9 cellular contexts compared by ENCODE assay signal in genomic region chr6:3179945-3180344, GRCh38. TPM values are rescaled to one million over a fixed set of nuclear protein-coding genes. Genes with fewer than 3 reads are reported as not detected.
DNase-seq lines count a peak whose midpoint lies in the region; ATAC-seq and TF ChIP-seq lines count a peak whose summit lies in the region.
"Not testable (repeated sequence)": the region's sequence is repeated elsewhere in the genome, so short reads cannot be mapped to it uniquely, and the experiment has no call there.
"Had no signal": no experiment of that assay in that cellular context is flagged by ENCODE, and none has a peak within 500 bp of the region (broad histone marks: within the 10 kb centered on the region; RNA-seq: fewer than 3 reads in every experiment).

No MANE protein-coding gene starts in this region.

- not testable (repeated sequence) for H3K36me3 Mint-ChIP-seq in CD4-positive, CD25-positive, alpha-beta regulatory T cell; activated CD4-positive, alpha-beta T cell treated with anti-CD3 and anti-CD28 coated beads, Interleukin-2, amount 10 ng/mL, durations not matched to agents 7 days and 5 days (ENCODE audit: low read depth); stimulated activated memory B cell treated with anti-CD40 and anti-IgM and Interleukin-4, amounts not matched to agents 10 μg/mL and 1 μg/mL and 100 μg/mL, for 72 hours

- not testable (repeated sequence) for H3K4me2 ChIP-seq in neural cell (ENCODE audit: low read length)

- H3F3A ChIP-seq in neural cell (ENCODE audit: insufficient read depth, low read length, poor library complexity, severe bottlenecking) = not testable (repeated sequence)

- CTCF ChIA-PET in activated CD4-positive, alpha-beta T cell treated with anti-CD3 and anti-CD28 coated beads, Interleukin-2, amount 10 ng/mL, durations not matched to agents 7 days and 5 days (lab: Charles Lee) = interaction anchor here (1.1 kb wide), 1 partner anchor 23 kb away, joined by 4 read pairs; the partner anchor contains the start of gene TUBB2A

- peaks cover 31% of the 10 kb centered on the region for H3K27me3 Mint-ChIP-seq in CD4-positive, CD25-positive, alpha-beta regulatory T cell
- H3K27me3 Mint-ChIP-seq in activated CD4-positive, alpha-beta T cell treated with anti-CD3 and anti-CD28 coated beads, Interleukin-2, amount 10 ng/mL, durations not matched to agents 7 days and 5 days = peaks cover 15% of the 10 kb centered on the region
- peaks cover 51% of the 10 kb centered on the region for H3K27me3 Mint-ChIP-seq in stimulated activated memory B cell treated with anti-CD40 and anti-IgM and Interleukin-4, amounts not matched to agents 10 μg/mL and 1 μg/mL and 100 μg/mL, for 72 hours

- POLR2A ChIA-PET in activated CD4-positive, alpha-beta T cell treated with anti-CD3 and anti-CD28 coated beads, Interleukin-2, amount 10 ng/mL, durations not matched to agents 7 days and 5 days (lab: Charles Lee) = not testable (repeated sequence)

- H3K4me3 ChIP-seq in CD4-positive, CD25-positive, alpha-beta regulatory T cell (ENCODE audit: low read depth, low read length) = not testable (repeated sequence)
- H3K4me3 ChIP-seq in HUES6 (ENCODE audit: low read depth, low read length) = peak overlapping the region; percentile 55
- peak overlapping the region; percentile 37 for H3K4me3 ChIP-seq in astrocyte of the spinal cord (ENCODE audit: low read depth, low read length)
- peak overlapping the region in 3 of 4 donors; percentile 29 to 49 (median 34) for H3K4me3 ChIP-seq in esophagus muscularis mucosa
- peak overlapping the region; percentile 17 for H3K4me3 ChIP-seq in kidney epithelial cell (ENCODE audit: low read depth, low read length)
- peak overlapping the region; percentile 51 for H3K4me3 ChIP-seq in neural cell (ENCODE audit: low read length)

- H3K27ac Mint-ChIP-seq in CD4-positive, CD25-positive, alpha-beta regulatory T cell; activated CD4-positive, alpha-beta T cell treated with anti-CD3 and anti-CD28 coated beads, Interleukin-2, amount 10 ng/mL, durations not matched to agents 7 days and 5 days; stimulated activated memory B cell treated with anti-CD40 and anti-IgM and Interleukin-4, amounts not matched to agents 10 μg/mL and 1 μg/mL and 100 μg/mL, for 72 hours: not testable (repeated sequence)

- not testable (repeated sequence) for H3K4me1 Mint-ChIP-seq in CD4-positive, CD25-positive, alpha-beta regulatory T cell; activated CD4-positive, alpha-beta T cell treated with anti-CD3 and anti-CD28 coated beads, Interleukin-2, amount 10 ng/mL, durations not matched to agents 7 days and 5 days; stimulated activated memory B cell treated with anti-CD40 and anti-IgM and Interleukin-4, amounts not matched to agents 10 μg/mL and 1 μg/mL and 100 μg/mL, for 72 hours

- not testable (repeated sequence) for TF ChIP-seq POLR2A in esophagus muscularis mucosa (IDR thresholded peaks at IDR 0.05; ENCODE audit: low read depth)

- in situ Hi-C loops in astrocyte of the spinal cord (cut with HindIII; ENCODE audit: low sequenced_read_pairs) = not testable (repeated sequence)

- H3K9me2 ChIP-seq in neural cell (ENCODE audit: insufficient read depth, low read length) = not testable (repeated sequence)

- TF ChIP-seq RAD21 in neural cell (conservative IDR thresholded peaks at IDR 0.05) = not testable (repeated sequence)

- intact Hi-C loops in esophagus muscularis mucosa (cut with DNase I) = not testable (repeated sequence)

- H3K9me3 Mint-ChIP-seq in CD4-positive, CD25-positive, alpha-beta regulatory T cell; activated CD4-positive, alpha-beta T cell treated with anti-CD3 and anti-CD28 coated beads, Interleukin-2, amount 10 ng/mL, durations not matched to agents 7 days and 5 days; stimulated activated memory B cell treated with anti-CD40 and anti-IgM and Interleukin-4, amounts not matched to agents 10 μg/mL and 1 μg/mL and 100 μg/mL, for 72 hours: not testable (repeated sequence)

- H3K9ac ChIP-seq in HUES6 (ENCODE audit: low read length) (peak overlapping the region; percentile 38), neural cell (ENCODE audit: low read length) (peak overlapping the region; percentile 55)

- ATAC-seq in CD4-positive, CD25-positive, alpha-beta regulatory T cell (ENCODE audit: low read depth in 2 of 2); stimulated activated memory B cell treated with anti-CD40 and anti-IgM and Interleukin-4, amounts not matched to agents 10 μg/mL and 1 μg/mL and 100 μg/mL, for 72 hours: not testable (repeated sequence)

- not testable (repeated sequence) for DNase-seq in CD4-positive, CD25-positive, alpha-beta regulatory T cell; activated CD4-positive, alpha-beta T cell treated with anti-CD3 and anti-CD28 coated beads, Interleukin-2, amount 10 ng/mL, durations not matched to agents 7 days and 5 days; astrocyte of the spinal cord (ENCODE audit: low read depth, low spot score); esophagus muscularis mucosa (ENCODE audit: extremely low spot score); kidney epithelial cell (ENCODE audit: low read depth)

- not testable (repeated sequence) for H3K4me1 ChIP-seq in CD4-positive, CD25-positive, alpha-beta regulatory T cell (ENCODE audit: control insufficient read depth, insufficient read depth, low read length, poor library complexity, severe bottlenecking); esophagus muscularis mucosa
- peaks cover 17% of the 10 kb centered on the region for H3K4me1 ChIP-seq in HUES6 (ENCODE audit: control insufficient read depth, insufficient read depth, low read length)

- H3K4me3 Mint-ChIP-seq in CD4-positive, CD25-positive, alpha-beta regulatory T cell = peak overlapping the region; percentile 59 to 80 (median 76)
- H3K4me3 Mint-ChIP-seq in activated CD4-positive, alpha-beta T cell treated with anti-CD3 and anti-CD28 coated beads, Interleukin-2, amount 10 ng/mL, durations not matched to agents 7 days and 5 days = peak overlapping the region; percentile 63
- peak overlapping the region; percentile 64 for H3K4me3 Mint-ChIP-seq in stimulated activated memory B cell treated with anti-CD40 and anti-IgM and Interleukin-4, amounts not matched to agents 10 μg/mL and 1 μg/mL and 100 μg/mL, for 72 hours

- not testable (repeated sequence) for H3K79me2 ChIP-seq in neural cell (replicated peaks; ENCODE audit: insufficient read depth, low read length)

- TF ChIP-seq CTCF in astrocyte of the spinal cord (IDR thresholded peaks at IDR 0.05; ENCODE audit: low read depth, low read length); esophagus muscularis mucosa (IDR thresholded peaks at IDR 0.05); kidney epithelial cell (IDR thresholded peaks at IDR 0.05; ENCODE audit: insufficient read depth, low read length, poor library complexity, severe bottlenecking); neural cell (IDR thresholded peaks at IDR 0.05; ENCODE audit: poor library complexity, severe bottlenecking): not testable (repeated sequence)

- not testable (repeated sequence) for H4K20me1 ChIP-seq in neural cell (ENCODE audit: insufficient read depth)

- H3K9me3 ChIP-seq in CD4-positive, CD25-positive, alpha-beta regulatory T cell (ENCODE audit: control insufficient read depth in 2 of 2, low read length in 2 of 2); HUES6 (ENCODE audit: control insufficient read depth, insufficient read depth, low read depth, low read length); esophagus muscularis mucosa; neural cell (ENCODE audit: low read length): not testable (repeated sequence)

- H3K36me3 ChIP-seq in CD4-positive, CD25-positive, alpha-beta regulatory T cell (ENCODE audit: control insufficient read depth, insufficient read depth, low read length); esophagus muscularis mucosa; kidney epithelial cell (ENCODE audit: control insufficient read depth, insufficient read depth, low read length); neural cell (ENCODE audit: insufficient read depth, low read length): not testable (repeated sequence)
- H3K36me3 ChIP-seq in HUES6 (ENCODE audit: control insufficient read depth, insufficient read depth, low read length) = peaks cover 19% of the 10 kb centered on the region; the same call in 1 of the 2 replicates

- H2AFZ ChIP-seq in neural cell (ENCODE audit: low read depth, low read length) = not testable (repeated sequence)

- not testable (repeated sequence) for H3K27me3 ChIP-seq in CD4-positive, CD25-positive, alpha-beta regulatory T cell (ENCODE audit: control insufficient read depth, insufficient read depth, low read length); HUES6 (ENCODE audit: control insufficient read depth, insufficient read depth, low read length); esophagus muscularis mucosa; kidney epithelial cell (ENCODE audit: control insufficient read depth, insufficient read depth, low read length); neural cell (ENCODE audit: insufficient read depth, low read depth, low read length)

- not testable (repeated sequence) for TF ChIP-seq EP300 in esophagus muscularis mucosa (IDR thresholded peaks at IDR 0.05); neural cell (conservative IDR thresholded peaks at IDR 0.05; ENCODE audit: poor library complexity, severe bottlenecking)

- 83% methylated on average over 5 of the region's 8 CpGs for WGBS in esophagus muscularis mucosa

- not testable (repeated sequence) for H3K27ac ChIP-seq in CD4-positive, CD25-positive, alpha-beta regulatory T cell (ENCODE audit: insufficient read depth, low read length, poor library complexity, severe bottlenecking); HUES6 (ENCODE audit: low read depth, low read length); esophagus muscularis mucosa (replicated peaks in 1 of 4)
- peak overlapping the region; percentile 37 for H3K27ac ChIP-seq in neural cell (ENCODE audit: low read length)

RNA-seq across cellular contexts. Expression of gene TUBB2A, which starts 22.6 kb away (rescaled TPM):
- 48.0 TPM for total RNA-seq in CD4-positive, CD25-positive, alpha-beta regulatory T cell
- polyA plus RNA-seq in CD4-positive, CD25-positive, alpha-beta regulatory T cell = 1 to 10 TPM; 4.8 to 8.0 (median 6.7) TPM
- 1 to 10 TPM in 1 of 2 experiments, under 1 TPM in 1; 0.69 to 1.2 TPM for total RNA-seq in activated CD4-positive, alpha-beta T cell treated with anti-CD3 and anti-CD28 coated beads, Interleukin-2, amount 10 ng/mL, durations not matched to agents 7 days and 5 days
- total RNA-seq in esophagus muscularis mucosa (100 to 1,000 TPM in 3 of 4 donors, 10 to 100 TPM in 1; 90.1 to 181 (median 146) TPM), kidney epithelial cell (139 and 141 TPM in 2 replicates)
- polyA plus RNA-seq in neural cell = 1,088 and 1,361 TPM in 2 replicates
- polyA minus RNA-seq in neural cell = 668 and 697 TPM in 2 replicates

RNA-seq across cellular contexts. Expression of gene TUBB2B, which starts 47.5 kb away (rescaled TPM):
- 0.91 TPM for total RNA-seq in CD4-positive, CD25-positive, alpha-beta regulatory T cell
- under 1 TPM in 3 of 4 donors, not detected in 1; 0.09 to 0.10 (median 0.10) TPM for polyA plus RNA-seq in CD4-positive, CD25-positive, alpha-beta regulatory T cell
- not detected for total RNA-seq in activated CD4-positive, alpha-beta T cell treated with anti-CD3 and anti-CD28 coated beads, Interleukin-2, amount 10 ng/mL, durations not matched to agents 7 days and 5 days
- 10 to 100 TPM; 12.0 to 35.8 (median 20.9) TPM for total RNA-seq in esophagus muscularis mucosa
- total RNA-seq in kidney epithelial cell = 287 and 316 TPM in 2 replicates
- polyA plus RNA-seq in neural cell = 3,172 and 3,711 TPM in 2 replicates
- 2,433 and 2,771 TPM in 2 replicates for polyA minus RNA-seq in neural cell
- total RNA-seq: ascending aorta had no signal

Comparison
In these comparisons a context has a peak if more than half of its experiments do, and no peak if none do; other contexts are left out.
1. RNA of gene TUBB2A, which starts 22.6 kb away (total RNA-seq): 90.1 to 181 TPM in esophagus muscularis mucosa, 139 to 141 TPM in kidney epithelial cell and 48.0 TPM in CD4-positive, CD25-positive, alpha-beta regulatory T cell (single experiment); 0.69 to 1.2 TPM in activated CD4-positive, alpha-beta T cell treated with anti-CD3 and anti-CD28 coated beads, Interleukin-2, amount 10 ng/mL, durations not matched to agents 7 days and 5 days; every median in the first group is over 10 times any median in the second.
2. Peak in every context shown above with its lines, with median percentiles within 50 percentile points of each other: H3K4me3 Mint-ChIP-seq.